ENCODE assay signal across 20 cellular contexts in the genomic region with DNA sequence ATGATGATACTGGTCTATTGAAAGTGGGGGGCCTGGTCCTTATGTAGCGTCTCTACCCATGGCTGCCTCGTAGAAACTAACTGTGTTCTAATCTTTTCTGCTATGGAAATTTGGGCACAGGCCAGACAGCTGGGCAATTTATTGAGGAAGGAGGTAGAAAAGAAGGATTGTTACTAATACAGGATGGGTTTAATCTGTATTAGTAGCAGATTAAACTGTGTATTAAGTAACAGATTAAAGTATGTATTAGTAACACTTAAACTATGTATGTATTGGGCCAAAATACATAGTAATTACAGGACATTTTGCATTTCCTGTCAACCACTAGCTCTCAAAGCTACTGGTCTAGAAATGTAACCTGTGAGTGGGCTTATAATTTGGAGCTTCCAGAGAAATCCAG.
DNase-seq lines count a peak whose midpoint lies in the region; TF ChIP-seq lines count a peak whose summit lies in the region.
"Had no signal": no experiment of that assay in that cellular context is flagged by ENCODE, and none has a peak within 500 bp of the region (broad histone marks: within the 10 kb centered on the region; RNA-seq: fewer than 3 reads in every experiment).

No MANE protein-coding gene starts in this region.

- H3K36me3 ChIP-seq in SU-DHL-6 (ENCODE audit: low read length), result no peaks in the 10 kb centered on the region
- no peaks in the 10 kb centered on the region for H3K36me3 ChIP-seq in smooth muscle cell (ENCODE audit: low read depth)
- H3K36me3 ChIP-seq in colonic mucosa, result no peaks in the 10 kb centered on the region

- WGBS in smooth muscle cell (ENCODE audit: low lambda C conversion rate), result 21% methylated on average over 2 of the region's 2 CpGs

- intact Hi-C loops in colonic mucosa (cut with DNase I), result no loop called here

- H3K27ac ChIP-seq in SU-DHL-6 (ENCODE audit: low read depth, low read length), result peak overlapping the region; percentile 31; the same call in 1 of the 2 replicates
- H3K27ac ChIP-seq in smooth muscle cell (ENCODE audit: low read depth), result peak overlapping the region; percentile 74
- H3K27ac ChIP-seq in colonic mucosa, result no peak overlapping the region

- H3K4me1 Mint-ChIP-seq in nephron progenitor cell, result no peaks in the 10 kb centered on the region
- H3K4me1 Mint-ChIP-seq: activated CD4-positive, alpha-beta T cell treated with anti-CD3 and anti-CD28 coated beads for 36 hours; activated naive CD4-positive, alpha-beta T cell treated with anti-CD3 and anti-CD28 coated beads, Interleukin-2, amount 50 U/mL, for 24 hours had no signal

- H3F3A ChIP-seq in SU-DHL-6 (ENCODE audit: insufficient read depth), result no peaks in the 10 kb centered on the region
- no peaks in the 10 kb centered on the region for H3F3A ChIP-seq in smooth muscle cell (ENCODE audit: low read depth)

- H3K4me1 ChIP-seq in smooth muscle cell (ENCODE audit: low read depth) (no peaks in the 10 kb centered on the region), colonic mucosa (no peaks in the 10 kb centered on the region)

- peaks cover 33% of the 10 kb centered on the region for H3K9me3 Mint-ChIP-seq in nephron progenitor cell
- H3K9me3 Mint-ChIP-seq: GM23338 had no signal

- TF ChIP-seq CTCF in SU-DHL-6 (IDR thresholded peaks at IDR 0.05; ENCODE audit: insufficient read depth, low read length, poor library complexity, severe bottlenecking) (no peak), smooth muscle cell (IDR thresholded peaks at IDR 0.05; ENCODE audit: borderline replicate concordance, insufficient read depth, poor library complexity, severe bottlenecking) (no peak), colonic mucosa (IDR thresholded peaks at IDR 0.05) (no peak), nephron progenitor cell (IDR thresholded peaks at IDR 0.05) (no peak)

- H3K9ac ChIP-seq in SU-DHL-6 (ENCODE audit: low read length), result no peak overlapping the region
- no peak overlapping the region for H3K9ac ChIP-seq in smooth muscle cell (ENCODE audit: low read depth)
- H3K9ac ChIP-seq in colonic mucosa (ENCODE audit: low read depth in 2 of 2, low read length in 2 of 2), result no peak overlapping the region

- H3K27ac Mint-ChIP-seq in nephron progenitor cell, result no peak overlapping the region
- H3K27ac Mint-ChIP-seq: activated CD4-positive, alpha-beta T cell treated with anti-CD3 and anti-CD28 coated beads for 36 hours; activated naive CD4-positive, alpha-beta T cell treated with anti-CD3 and anti-CD28 coated beads, Interleukin-2, amount 50 U/mL, for 24 hours; CD8-positive, alpha-beta T cell; GM23338; type B pancreatic cell had no signal

- no peaks in the 10 kb centered on the region for H4K20me1 ChIP-seq in SU-DHL-6 (ENCODE audit: low read depth, low read length)
- H4K20me1 ChIP-seq in smooth muscle cell (ENCODE audit: low read depth), result no peaks in the 10 kb centered on the region

- DNase-seq in NCI-H82 (lab: John Stamatoyannopoulos, UW), result peak; percentile 16
- DNase-seq in NCI-H82 treated with DMSO at 0.1 percent for 48 hours (lab: John Stamatoyannopoulos, UW; ENCODE audit: unreplicated experiment), result no peak
- peak; percentile 18 for DNase-seq in fibroblast of gingiva (ENCODE audit: low read depth)
- no peak for DNase-seq in smooth muscle cell (lab: John Stamatoyannopoulos, UW; ENCODE audit: unreplicated experiment)
- no peak for DNase-seq in stimulated activated CD4-positive, alpha-beta T cell treated with anti-CD3 and anti-CD28 coated beads, Interleukin-12 subunit alpha, Interleukin-12 subunit beta, amount 100 ng/mL, for 4 hours
- no peak for DNase-seq in colonic mucosa
- DNase-seq in nephron progenitor cell, result no peak
- DNase-seq: 8988T; activated CD4-positive, alpha-beta T cell treated with anti-CD3 and anti-CD28 coated beads for 36 hours; CD8-positive, alpha-beta T cell; left colon; mucosa of descending colon; NCI-H1694 treated with DMSO at 0.1 percent for 48 hours; NCI-H69; RPMI8226 had no signal

- H3K4me3 Mint-ChIP-seq in nephron progenitor cell, result no peak overlapping the region
- H3K4me3 Mint-ChIP-seq: activated CD4-positive, alpha-beta T cell treated with anti-CD3 and anti-CD28 coated beads for 36 hours; activated naive CD4-positive, alpha-beta T cell treated with anti-CD3 and anti-CD28 coated beads, Interleukin-2, amount 50 U/mL, for 24 hours; CD8-positive, alpha-beta T cell; GM23338; type B pancreatic cell had no signal

- H3K4me3 ChIP-seq in SU-DHL-6 (ENCODE audit: insufficient read depth, low read length, poor library complexity, severe bottlenecking) (no peak overlapping the region), smooth muscle cell (no peak overlapping the region), colonic mucosa (no peak overlapping the region)
- H3K4me3 ChIP-seq: GM23338, hepatocyte, mucosa of descending colon had no signal

- H3K9me3 ChIP-seq in SU-DHL-6 (ENCODE audit: insufficient read depth, low read length) (no peaks in the 10 kb centered on the region), smooth muscle cell (replicated peaks; ENCODE audit: low read depth) (no peaks in the 10 kb centered on the region), colonic mucosa (no peaks in the 10 kb centered on the region)

- H3K36me3 Mint-ChIP-seq in nephron progenitor cell (ENCODE audit: low read depth), result peaks cover 29% of the 10 kb centered on the region
- H3K36me3 Mint-ChIP-seq: CD8-positive, alpha-beta T cell had no signal

- H3K4me2 ChIP-seq in SU-DHL-6 (ENCODE audit: low read depth, low read length, poor library complexity, severe bottlenecking) (no peak overlapping the region), smooth muscle cell (peak overlapping the region; percentile 52)
- H3K4me2 ChIP-seq: GM23338, hepatocyte had no signal

- H3K9me2 ChIP-seq in SU-DHL-6 (replicated peaks; ENCODE audit: insufficient read depth, low read length), result no peaks in the 10 kb centered on the region

- no peaks in the 10 kb centered on the region for H3K27me3 ChIP-seq in SU-DHL-6 (ENCODE audit: low read length)
- H3K27me3 ChIP-seq in smooth muscle cell (ENCODE audit: low read depth), result no peaks in the 10 kb centered on the region
- no peaks in the 10 kb centered on the region for H3K27me3 ChIP-seq in colonic mucosa
- H3K27me3 ChIP-seq: hepatocyte had no signal

- peaks cover 4% of the 10 kb centered on the region for H3K27me3 Mint-ChIP-seq in nephron progenitor cell (ENCODE audit: low read depth, poor library complexity)
- H3K27me3 Mint-ChIP-seq: activated CD4-positive, alpha-beta T cell treated with anti-CD3 and anti-CD28 coated beads for 36 hours; type B pancreatic cell had no signal

- no peak overlapping the region for H2AFZ ChIP-seq in SU-DHL-6 (ENCODE audit: low read depth, low read length, severe bottlenecking)
- H2AFZ ChIP-seq in smooth muscle cell (ENCODE audit: low read depth), result no peak overlapping the region
- H2AFZ ChIP-seq: GM23338, hepatocyte had no signal

- H3K79me2 ChIP-seq in SU-DHL-6 (ENCODE audit: insufficient read depth, low read length) (peaks cover 68% of the 10 kb centered on the region), smooth muscle cell (ENCODE audit: low read depth) (peaks cover 2% of the 10 kb centered on the region)

Comparison
In these comparisons a context has a peak if more than half of its experiments do, and no peak if none do; other contexts are left out.
1. DNase-seq: peak in NCI-H82 (single experiment) and fibroblast of gingiva (single experiment); none in NCI-H82 treated with DMSO at 0.1 percent for 48 hours (single experiment), smooth muscle cell (single experiment), stimulated activated CD4-positive, alpha-beta T cell treated with anti-CD3 and anti-CD28 coated beads, Interleukin-12 subunit alpha, Interleukin-12 subunit beta, amount 100 ng/mL, for 4 hours (single experiment), colonic mucosa (single experiment) and nephron progenitor cell (single experiment).